In genomic region chr11:44301856-44302231, GRCh38 we compare ENCODE assay signal across 1 cellular context.
TF ChIP-seq lines count a peak whose summit lies in the region.

No MANE protein-coding gene starts in this region.

TF ChIP-seq in K562, 482 proteins besides CTCF, POLR2A, EP300 and RAD21 (continued from another document):
- TF ChIP-seq NR0B1 (IDR thresholded peaks at IDR 0.05; ENCODE audit: partially characterized antibody) (no peak), TEAD1 (CRISPR knock-in tag; IDR thresholded peaks at IDR 0.05) (no peak), ZBTB17 (CRISPR knock-in tag; IDR thresholded peaks at IDR 0.05) (0 out of 2 replicates have a peak, but pooled peaks have one; percentile 41), RBBP5 (IDR thresholded peaks at IDR 0.05; ENCODE audit: borderline replicate concordance, insufficient read depth, low read length, poor library complexity, severe bottlenecking) (no peak), JUN (IDR thresholded peaks at IDR 0.05; ENCODE audit: borderline replicate concordance, low read depth, low read length) (peak; percentile 68; the same call in 1 of the 2 replicates), JUN (CRISPR knock-in tag; IDR thresholded peaks at IDR 0.05; ENCODE audit: borderline replicate concordance) (no peak), ZSCAN32 (CRISPR knock-in tag; IDR thresholded peaks at IDR 0.05) (no peak), JUND (IDR thresholded peaks at IDR 0.05; ENCODE audit: borderline replicate concordance, low read depth, low read length) (peak; percentile 48; the same call in 1 of the 2 replicates), JUND (tag; IDR thresholded peaks at IDR 0.05; ENCODE audit: borderline replicate concordance, low read depth, low read length) (no peak), MBD2 (IDR thresholded peaks at IDR 0.05; ENCODE audit: borderline replicate concordance, low read depth) (no peak), NFATC3 (IDR thresholded peaks at IDR 0.05) (no peak), ZKSCAN8 (CRISPR knock-in tag; IDR thresholded peaks at IDR 0.05) (0 out of 2 replicates have a peak, but pooled peaks have one; percentile 23), MAFK (IDR thresholded peaks at IDR 0.05; ENCODE audit: low read length) (0 out of 2 replicates have a peak, but pooled peaks have one; percentile 8), MLLT1 (IDR thresholded peaks at IDR 0.05) (no peak), ZHX1 (conservative IDR thresholded peaks at IDR 0.05; ENCODE audit: low read length) (no peak), ZNF589 (CRISPR knock-in tag; IDR thresholded peaks at IDR 0.05; ENCODE audit: low read depth) (peak; percentile 37; the same call in 1 of the 2 replicates), PPARD (CRISPR knock-in tag; IDR thresholded peaks at IDR 0.05) (no peak), VEZF1 (CRISPR knock-in tag; IDR thresholded peaks at IDR 0.05) (peak; percentile 41), E2F6 (IDR thresholded peaks at IDR 0.05; ENCODE audit: borderline replicate concordance in 1 of 2, extremely low read depth in 1 of 2, insufficient read depth in 1 of 2, insufficient read length in 1 of 2, low read depth in 1 of 2, low read length in 1 of 2, poor library complexity in 1 of 2, severe bottlenecking in 1 of 2) (no peak), ZBTB7A (IDR thresholded peaks at IDR 0.05; ENCODE audit: borderline replicate concordance, control insufficient read depth, low read depth, low read length) (no peak), NCOA2 (IDR thresholded peaks at IDR 0.05; ENCODE audit: partially characterized antibody in 2 of 2) (no peak), ZNF764 (CRISPR knock-in tag; IDR thresholded peaks at IDR 0.05; ENCODE audit: low read depth) (no peak), CEBPG (CRISPR knock-in tag; IDR thresholded peaks at IDR 0.05) (0 out of 2 replicates have a peak, but pooled peaks have one; percentile 10), CEBPG (tag; conservative IDR thresholded peaks at IDR 0.05 in 1 of 2, IDR thresholded peaks at IDR 0.05 in 1 of 2) (peak in 1 of 2 experiments; percentile 30; a peak in 2 of 4 replicates), ZNF780A (CRISPR knock-in tag; IDR thresholded peaks at IDR 0.05) (no peak), ZNF655 (CRISPR knock-in tag; IDR thresholded peaks at IDR 0.05) (no peak), TRIM25 (IDR thresholded peaks at IDR 0.05; ENCODE audit: borderline replicate concordance) (no peak), ZNF695 (CRISPR knock-in tag; IDR thresholded peaks at IDR 0.05) (no peak)
